In the genomic region with DNA sequence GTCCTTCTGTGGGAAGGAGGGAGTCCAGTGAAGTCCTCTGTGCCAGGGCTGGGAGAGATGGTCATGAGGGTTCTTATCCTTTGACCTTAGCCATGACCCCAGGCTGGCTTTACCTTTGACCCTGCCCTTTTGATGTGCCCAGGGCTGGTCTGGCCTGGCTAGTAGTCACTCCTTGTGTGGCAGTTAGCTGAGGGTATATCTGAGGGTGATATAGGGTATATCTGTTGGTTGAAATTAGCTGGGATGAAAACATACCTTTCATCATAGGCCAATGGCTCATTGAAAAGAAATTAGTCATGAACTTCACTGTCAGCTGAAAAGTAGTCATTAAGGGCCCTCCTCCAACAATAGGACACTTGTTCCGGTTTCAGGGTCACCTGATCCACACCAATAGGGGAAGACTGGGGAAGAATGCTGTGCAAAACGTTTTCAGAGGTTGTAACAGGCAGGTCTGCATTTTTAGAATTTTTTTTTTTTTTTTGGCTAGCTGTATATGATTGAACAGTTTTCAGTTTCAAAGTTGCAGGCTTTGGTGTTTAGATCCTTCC, we compare ENCODE assay signal across 18 cellular contexts.
DNase-seq lines count a peak whose midpoint lies in the region; ATAC-seq and TF ChIP-seq lines count a peak whose summit lies in the region.
"Had no signal": no experiment of that assay in that cellular context is flagged by ENCODE, and none has a peak within 500 bp of the region (broad histone marks: within the 10 kb centered on the region; RNA-seq: fewer than 3 reads in every experiment).

No MANE protein-coding gene starts in this region.

- H3K36me3 ChIP-seq in naive thymus-derived CD4-positive, alpha-beta T cell (ENCODE audit: control insufficient read depth in 2 of 3, insufficient read depth in 3 of 3, low read length in 3 of 3), result no peaks in the 10 kb centered on the region
- H3K36me3 ChIP-seq: sigmoid colon had no signal

- H3K9me3 Mint-ChIP-seq in CD14-positive monocyte, result no peaks in the 10 kb centered on the region
- no peaks in the 10 kb centered on the region for H3K9me3 Mint-ChIP-seq in naive thymus-derived CD4-positive, alpha-beta T cell
- no peaks in the 10 kb centered on the region for H3K9me3 Mint-ChIP-seq in activated T-helper 17 cell treated with anti-CD3 and anti-CD28 coated beads, Interleukin-2, amount 50 U/mL, for 72 hours
- H3K9me3 Mint-ChIP-seq: effector memory CD8-positive, alpha-beta T cell; nephron; stimulated activated memory B cell treated with anti-CD40 and anti-IgM and Interleukin-4, amounts not matched to agents 10 μg/mL and 1 μg/mL and 100 μg/mL, for 72 hours had no signal

- H3K4me3 Mint-ChIP-seq in CD14-positive monocyte, result peak overlapping the region; percentile 46 to 47
- no peak overlapping the region for H3K4me3 Mint-ChIP-seq in naive thymus-derived CD4-positive, alpha-beta T cell
- no peak overlapping the region for H3K4me3 Mint-ChIP-seq in activated T-helper 17 cell treated with anti-CD3 and anti-CD28 coated beads, Interleukin-2, amount 50 U/mL, for 72 hours
- H3K4me3 Mint-ChIP-seq: activated CD8-positive, alpha-beta T cell treated with anti-CD3 and anti-CD28 coated beads, Interleukin-2, amount 10 ng/mL, durations not matched to agents 7 days and 5 days; effector memory CD8-positive, alpha-beta T cell; nephron; stimulated activated memory B cell treated with anti-CD40 and anti-IgM and Interleukin-4, amounts not matched to agents 10 μg/mL and 1 μg/mL and 100 μg/mL, for 72 hours had no signal

- H3K27ac Mint-ChIP-seq in CD14-positive monocyte, result peak overlapping the region in 4 of 7 donors; percentile 16 to 84 (median 64)
- no peak overlapping the region for H3K27ac Mint-ChIP-seq in naive thymus-derived CD4-positive, alpha-beta T cell
- no peak overlapping the region for H3K27ac Mint-ChIP-seq in activated T-helper 17 cell treated with anti-CD3 and anti-CD28 coated beads, Interleukin-2, amount 50 U/mL, for 72 hours
- H3K27ac Mint-ChIP-seq: activated CD8-positive, alpha-beta T cell treated with anti-CD3 and anti-CD28 coated beads, Interleukin-2, amount 10 ng/mL, durations not matched to agents 7 days and 5 days; effector memory CD8-positive, alpha-beta T cell; stimulated activated memory B cell treated with anti-CD40 and anti-IgM and Interleukin-4, amounts not matched to agents 10 μg/mL and 1 μg/mL and 100 μg/mL, for 72 hours had no signal

- no peaks in the 10 kb centered on the region for H3K9me3 ChIP-seq in naive thymus-derived CD4-positive, alpha-beta T cell (ENCODE audit: control insufficient read depth in 2 of 3, low read length in 3 of 3)
- H3K9me3 ChIP-seq: sigmoid colon had no signal

- H3K27me3 ChIP-seq in naive thymus-derived CD4-positive, alpha-beta T cell (ENCODE audit: control insufficient read depth in 2 of 2, insufficient read depth in 2 of 2, low read length in 2 of 2), result no peaks in the 10 kb centered on the region
- H3K27me3 ChIP-seq: sigmoid colon had no signal

- no peak overlapping the region for H3K4me3 ChIP-seq in naive thymus-derived CD4-positive, alpha-beta T cell (ENCODE audit: low read length)
- H3K4me3 ChIP-seq: sigmoid colon had no signal

- H3K27ac ChIP-seq in naive thymus-derived CD4-positive, alpha-beta T cell (ENCODE audit: low read depth, low read length), result no peak overlapping the region

- no peak for TF ChIP-seq CTCF in CD14-positive monocyte (IDR thresholded peaks at IDR 0.05)

- peaks cover 0 to 7% of the 10 kb centered on the region in 2 donors for H3K4me1 ChIP-seq in naive thymus-derived CD4-positive, alpha-beta T cell (ENCODE audit: control insufficient read depth in 2 of 2, insufficient read depth in 2 of 2, low read length in 2 of 2)
- H3K4me1 ChIP-seq: sigmoid colon had no signal

- ATAC-seq in esophagus mucosa (peak; percentile 35), HG03520 (IDR thresholded peaks at IDR 0.05; ENCODE audit: unreplicated experiment) (no peak)
- peak; percentile 59 for ATAC-seq in naive thymus-derived CD4-positive, alpha-beta T cell
- ATAC-seq in activated T-helper 17 cell treated with anti-CD3 and anti-CD28 coated beads, Interleukin-2, amount 50 U/mL, for 72 hours (replicated peaks), result no peak
- ATAC-seq: activated CD8-positive, alpha-beta T cell treated with anti-CD3 and anti-CD28 coated beads, Interleukin-2, amount 10 ng/mL, durations not matched to agents 7 days and 5 days; effector memory CD8-positive, alpha-beta T cell; stimulated activated memory B cell treated with anti-CD40 and anti-IgM and Interleukin-4, amounts not matched to agents 10 μg/mL and 1 μg/mL and 100 μg/mL, for 72 hours had no signal

- H3K4me1 Mint-ChIP-seq in CD14-positive monocyte, result peaks cover 41% of the 10 kb centered on the region
- H3K4me1 Mint-ChIP-seq in naive thymus-derived CD4-positive, alpha-beta T cell, result peaks cover 11 to 37% (median 24%) of the 10 kb centered on the region in 7 donors
- H3K4me1 Mint-ChIP-seq in activated T-helper 17 cell treated with anti-CD3 and anti-CD28 coated beads, Interleukin-2, amount 50 U/mL, for 72 hours, result peaks cover 5% of the 10 kb centered on the region

- H3K27me3 Mint-ChIP-seq in CD14-positive monocyte (ENCODE audit: low read depth in 3 of 3), result peaks cover 0 to 4% (median 0%) of the 10 kb centered on the region in 3 donors
- H3K27me3 Mint-ChIP-seq in naive thymus-derived CD4-positive, alpha-beta T cell, result peaks cover 0 to 5% (median 0%) of the 10 kb centered on the region in 5 donors
- no peaks in the 10 kb centered on the region for H3K27me3 Mint-ChIP-seq in activated T-helper 17 cell treated with anti-CD3 and anti-CD28 coated beads, Interleukin-2, amount 50 U/mL, for 72 hours
- H3K27me3 Mint-ChIP-seq: stimulated activated memory B cell treated with anti-CD40 and anti-IgM and Interleukin-4, amounts not matched to agents 10 μg/mL and 1 μg/mL and 100 μg/mL, for 72 hours had no signal

- intact Hi-C loops in CD14-positive monocyte (cut with micrococcal nuclease), result no loop called here
- intact Hi-C loops in naive thymus-derived CD4-positive, alpha-beta T cell (cut with micrococcal nuclease), result loop anchor here in 1 of 2 donors (10.0 kb wide), 1 partner anchor 356 kb away; no protein-coding TSS in a partner anchor

- no peaks in the 10 kb centered on the region for H3K36me3 Mint-ChIP-seq in CD14-positive monocyte
- no peaks in the 10 kb centered on the region for H3K36me3 Mint-ChIP-seq in naive thymus-derived CD4-positive, alpha-beta T cell
- no peaks in the 10 kb centered on the region for H3K36me3 Mint-ChIP-seq in activated T-helper 17 cell treated with anti-CD3 and anti-CD28 coated beads, Interleukin-2, amount 50 U/mL, for 72 hours (ENCODE audit: low read depth)
- H3K36me3 Mint-ChIP-seq: stimulated activated memory B cell treated with anti-CD40 and anti-IgM and Interleukin-4, amounts not matched to agents 10 μg/mL and 1 μg/mL and 100 μg/mL, for 72 hours had no signal

- DNase-seq in CD14-positive monocyte (ENCODE audit: low spot score), result peak; percentile 77
- DNase-seq in NOMO-1 treated with DMSO at 0.1 percent for 48 hours (lab: John Stamatoyannopoulos, UW; ENCODE audit: unreplicated experiment), result peak; percentile 60
- no peak for DNase-seq in naive thymus-derived CD4-positive, alpha-beta T cell
- no peak for DNase-seq in NCI-H2227 treated with DMSO at 0.1 percent for 48 hours (lab: John Stamatoyannopoulos, UW)
- DNase-seq in NCI-H2227 (lab: John Stamatoyannopoulos, UW; ENCODE audit: unreplicated experiment), result no peak
- DNase-seq: ACHN; activated CD8-positive, alpha-beta T cell treated with anti-CD3 and anti-CD28 coated beads, Interleukin-2, amount 10 ng/mL, durations not matched to agents 7 days and 5 days; activated effector memory CD4-positive, alpha-beta T cell treated with anti-CD3 and anti-CD28 coated beads, Interleukin-2, amount 50 U/mL, for 16 hours; effector memory CD8-positive, alpha-beta T cell; NCI-H1092; NCI-H345; OCI-M1; sigmoid colon had no signal

- CTCF ChIA-PET in naive thymus-derived CD4-positive, alpha-beta T cell (lab: Charles Lee), result no interaction called here

- POLR2A ChIA-PET in naive thymus-derived CD4-positive, alpha-beta T cell (lab: Charles Lee), result no interaction called here

Comparison
In these comparisons a context has a peak if more than half of its experiments do, and no peak if none do; other contexts are left out.
1. DNase-seq: peak in CD14-positive monocyte (single experiment) and NOMO-1 treated with DMSO at 0.1 percent for 48 hours (single experiment); none in naive thymus-derived CD4-positive, alpha-beta T cell (0 of 9), NCI-H2227 treated with DMSO at 0.1 percent for 48 hours (single experiment) and NCI-H2227 (single experiment).
2. H3K27ac Mint-ChIP-seq: peak in CD14-positive monocyte (4 of 7); none in naive thymus-derived CD4-positive, alpha-beta T cell (0 of 9) and activated T-helper 17 cell treated with anti-CD3 and anti-CD28 coated beads, Interleukin-2, amount 50 U/mL, for 72 hours (single experiment).
3. H3K4me3 Mint-ChIP-seq: peak in CD14-positive monocyte (2 of 2); none in naive thymus-derived CD4-positive, alpha-beta T cell (0 of 10) and activated T-helper 17 cell treated with anti-CD3 and anti-CD28 coated beads, Interleukin-2, amount 50 U/mL, for 72 hours (single experiment).
4. ATAC-seq: peak in esophagus mucosa (single experiment) and naive thymus-derived CD4-positive, alpha-beta T cell (single experiment); none in HG03520 (single experiment) and activated T-helper 17 cell treated with anti-CD3 and anti-CD28 coated beads, Interleukin-2, amount 50 U/mL, for 72 hours (single experiment).